8 cellular contexts compared by ENCODE assay signal in the genomic region with DNA sequence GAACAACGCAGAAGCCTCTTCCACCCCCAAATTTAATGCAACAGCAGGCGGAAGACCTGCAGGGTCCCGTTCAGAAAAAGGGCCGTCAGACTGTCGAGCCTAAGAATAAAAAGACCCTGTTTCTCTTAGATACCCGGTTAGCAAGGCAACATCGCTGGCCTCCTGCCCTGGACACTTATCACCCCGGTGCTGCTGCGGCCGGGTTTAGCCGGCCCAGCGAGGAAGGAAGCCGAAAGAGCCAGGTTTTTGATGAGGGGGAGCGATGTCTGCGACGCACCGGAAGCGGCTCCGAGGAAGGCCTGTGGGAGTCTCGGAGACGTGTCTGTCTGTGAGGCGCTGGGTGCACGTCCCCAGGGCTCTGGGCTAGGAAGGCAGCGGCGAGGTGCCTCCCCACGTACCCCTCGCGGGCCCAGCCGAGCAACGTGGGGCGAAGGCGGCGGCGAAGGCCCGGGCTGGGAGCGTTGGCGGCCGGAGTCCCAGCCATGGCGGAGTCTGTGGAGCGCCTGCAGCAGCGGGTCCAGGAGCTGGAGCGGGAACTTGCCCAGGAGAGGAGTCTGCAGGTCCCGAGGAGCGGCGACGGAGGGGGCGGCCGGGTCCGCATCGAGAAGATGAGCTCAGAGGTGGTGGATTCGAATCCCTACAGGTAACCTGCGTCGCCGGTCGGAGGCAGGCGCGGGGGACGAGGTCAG. TPM values are rescaled to one million over a fixed set of nuclear protein-coding genes. Genes with fewer than 3 reads are reported as not detected.
DNase-seq lines count a peak whose midpoint lies in the region; ATAC-seq, FAIRE-seq and TF ChIP-seq lines count a peak whose summit lies in the region.

Gene UBA5, plus strand, starts transcription at position 274 of the 689 bp plus-strand sequence. Its CDS starts 209 bp downstream, at position 483.

- no peak within 1 kb of the TSS for H4K8ac ChIP-seq in H9 (replicated peaks; ENCODE audit: insufficient read length, low read depth, low read length)

- H3K27ac Mint-ChIP-seq in H9 = peak within 1 kb of the TSS; percentile 92 to 98 (median 98)

- no peak within 1 kb of the TSS for H2BK20ac ChIP-seq in H9 (ENCODE audit: low read depth, low read length, poor library complexity, severe bottlenecking)

- WGBS in H9 (ENCODE audit: extremely low coverage, insufficient read length, low lambda C conversion rate) = no CpG with 5 or more reads among the region's 58 CpGs
- WGBS in prostate gland = under 1% methylated on average over 52 of the region's 58 CpGs

- no peak for TF ChIP-seq POLR2A in prostate gland (IDR thresholded peaks at IDR 0.05)

- H3K27ac ChIP-seq in H9 (ENCODE audit: insufficient read length, low read depth, low read length) (no peak within 1 kb of the TSS), prostate gland (peak within 1 kb of the TSS; percentile 89 to 91)

- H3K36me3 Mint-ChIP-seq in H9 (ENCODE audit: insufficient read depth in 1 of 3, low read depth in 3 of 3) = no peaks in the 10 kb centered on the region; a peak in 1 of 7 replicates

- H3K27me3 ChIP-seq in H9 (ENCODE audit: insufficient read depth, low read length) = no peaks in the 10 kb centered on the region
- H3K27me3 ChIP-seq in prostate gland (replicated peaks; ENCODE audit: insufficient read depth) = no peaks in the 10 kb centered on the region

- intact Hi-C loops in T-helper 1 cell treated with Interleukin-12 subunit alpha and Interleukin-12 subunit beta and Interleukin-4 antibody, amounts not matched to agents 30 ng/mL and 1 ng/mL, for 36 hours (cut with micrococcal nuclease) = loop anchor here (1.0 to 10.0 kb wide), 10 partner anchors 18 to 1913 kb away; partner anchors contain the start of genes ASTE1, ATP2C1, CDV3 and DNAJC13
- intact Hi-C loops in left cardiac atrium (cut with DNase I) (no loop called here), prostate gland (cut with DNase I) (no loop called here)

- TF ChIP-seq CTCF in H9 (conservative IDR thresholded peaks at IDR 0.05) (no peak), prostate gland (IDR thresholded peaks at IDR 0.05) (peak in 1 of 4 experiments; percentile 5)

- peak within 1 kb of the TSS; percentile 11 for H4K5ac ChIP-seq in H9 (ENCODE audit: insufficient read length, low read depth, low read length)

- peak; percentile 65 for DNase-seq in H9
- peak; percentile 78 for DNase-seq in M059J (ENCODE audit: low read depth)
- peak; percentile 61 for DNase-seq in amniotic epithelial cell (ENCODE audit: low read depth)
- peak; percentile 79 for DNase-seq in left cardiac atrium
- peak; percentile 49 for DNase-seq in prostate gland (ENCODE audit: low spot score)
- DNase-seq in urothelium cell line (ENCODE audit: low spot score) = peak; percentile 83

- H3K56ac ChIP-seq in H9 (ENCODE audit: insufficient read length, low read depth, low read length) = no peak within 1 kb of the TSS

- H3K9me3 Mint-ChIP-seq in H9 = no peaks in the 10 kb centered on the region

- H3K9me3 ChIP-seq in H9 (ENCODE audit: control insufficient read depth, low read depth, low read length) (no peaks in the 10 kb centered on the region), prostate gland (no peaks in the 10 kb centered on the region)

- H3K23ac ChIP-seq in H9 (ENCODE audit: insufficient read length, low read depth, low read length) = no peak within 1 kb of the TSS

- peak within 1 kb of the TSS; percentile 59 for H3K4me2 ChIP-seq in H9 (ENCODE audit: insufficient read depth, insufficient read length, low read length)

- no peaks in the 10 kb centered on the region for H4K20me1 ChIP-seq in H9 (ENCODE audit: control insufficient read depth, insufficient read depth, insufficient read length)

- H3K36me3 ChIP-seq in prostate gland = no peaks in the 10 kb centered on the region

- no peak within 1 kb of the TSS for H3T11ph ChIP-seq in H9 (ENCODE audit: low read length)

- H2BK5ac ChIP-seq in H9 (ENCODE audit: insufficient read length, low read length) = no peak within 1 kb of the TSS

- no peaks in the 10 kb centered on the region for H3K79me1 ChIP-seq in H9 (ENCODE audit: insufficient read depth, low read depth, low read length, poor library complexity, severe bottlenecking)

- ATAC-seq in left cardiac atrium = peak; percentile 76 to 88

- H2BK15ac ChIP-seq in H9 (ENCODE audit: low read depth, low read length) = no peak within 1 kb of the TSS

- H3K4me1 Mint-ChIP-seq in H9 = peaks cover 14 to 19% of the 10 kb centered on the region in 2 experiments

- peak within 1 kb of the TSS; percentile 86 for H3K9ac ChIP-seq in H9 (ENCODE audit: extremely low read depth, insufficient read length, low read length)

- H2BK12ac ChIP-seq in H9 (ENCODE audit: insufficient read length, low read depth, low read length) = no peak within 1 kb of the TSS

- H3K14ac ChIP-seq in H9 (ENCODE audit: insufficient read depth, low read length) = peak within 1 kb of the TSS; percentile 87

- H3K4me1 ChIP-seq in H9 (ENCODE audit: insufficient read depth, low read length) (no peaks in the 10 kb centered on the region), prostate gland (replicated peaks) (peaks cover 3% of the 10 kb centered on the region)

- H3K27me3 Mint-ChIP-seq in H9 (ENCODE audit: low read depth) = no peaks in the 10 kb centered on the region

- no peak within 1 kb of the TSS for H2BK120ac ChIP-seq in H9 (ENCODE audit: low read depth, low read length, poor library complexity, severe bottlenecking)

- no peak within 1 kb of the TSS for H4K91ac ChIP-seq in H9 (ENCODE audit: insufficient read length, low read depth, low read length)

- peaks cover 6% of the 10 kb centered on the region; the same call in 1 of the 2 replicates for H3K79me2 ChIP-seq in H9 (ENCODE audit: insufficient read depth, low read length)

- H3K4me3 ChIP-seq in GM08714 (ENCODE audit: low read length) (peak within 1 kb of the TSS; percentile 76), prostate gland (peak within 1 kb of the TSS; percentile 75 to 77)

- FAIRE-seq in urothelium cell line (lab: Jason Lieb, UNC) = no peak

- no peak within 1 kb of the TSS for H2AK5ac ChIP-seq in H9 (ENCODE audit: insufficient read length, low read length)

- no peak within 1 kb of the TSS for H3K4ac ChIP-seq in H9 (ENCODE audit: low read depth, low read length)

- H3K23me2 ChIP-seq in H9 (ENCODE audit: insufficient read length, low read depth, low read length, poor library complexity, severe bottlenecking) = peaks cover 12% of the 10 kb centered on the region

- peak within 1 kb of the TSS; percentile 95 to 98 for H3K4me3 Mint-ChIP-seq in H9

- H2AFZ ChIP-seq in H9 (ENCODE audit: low read length) = no peak within 1 kb of the TSS

- H3K18ac ChIP-seq in H9 (ENCODE audit: insufficient read length, low read depth, low read length) = peak within 1 kb of the TSS; percentile 84

RNA-seq across cellular contexts. Expression of gene UBA5, which starts in this region (rescaled TPM):
- 37.7 and 39.2 TPM in 2 replicates for total RNA-seq in H9 (2021)
- total RNA-seq in M059J (2014; rRNA removed; shearing (Covaris generic)) = 32.2 and 52.2 TPM in 2 replicates
- 44.5 and 48.9 TPM in 2 replicates for total RNA-seq in T-helper 1 cell treated with Interleukin-12 subunit alpha and Interleukin-12 subunit beta and Interleukin-4 antibody, amounts not matched to agents 30 ng/mL and 1 ng/mL, for 36 hours
- 10 to 100 TPM; 27.3 to 41.2 TPM for total RNA-seq in left cardiac atrium
- 10 to 100 TPM; 37.5 to 48.4 TPM for total RNA-seq in prostate gland
